In the genomic region with DNA sequence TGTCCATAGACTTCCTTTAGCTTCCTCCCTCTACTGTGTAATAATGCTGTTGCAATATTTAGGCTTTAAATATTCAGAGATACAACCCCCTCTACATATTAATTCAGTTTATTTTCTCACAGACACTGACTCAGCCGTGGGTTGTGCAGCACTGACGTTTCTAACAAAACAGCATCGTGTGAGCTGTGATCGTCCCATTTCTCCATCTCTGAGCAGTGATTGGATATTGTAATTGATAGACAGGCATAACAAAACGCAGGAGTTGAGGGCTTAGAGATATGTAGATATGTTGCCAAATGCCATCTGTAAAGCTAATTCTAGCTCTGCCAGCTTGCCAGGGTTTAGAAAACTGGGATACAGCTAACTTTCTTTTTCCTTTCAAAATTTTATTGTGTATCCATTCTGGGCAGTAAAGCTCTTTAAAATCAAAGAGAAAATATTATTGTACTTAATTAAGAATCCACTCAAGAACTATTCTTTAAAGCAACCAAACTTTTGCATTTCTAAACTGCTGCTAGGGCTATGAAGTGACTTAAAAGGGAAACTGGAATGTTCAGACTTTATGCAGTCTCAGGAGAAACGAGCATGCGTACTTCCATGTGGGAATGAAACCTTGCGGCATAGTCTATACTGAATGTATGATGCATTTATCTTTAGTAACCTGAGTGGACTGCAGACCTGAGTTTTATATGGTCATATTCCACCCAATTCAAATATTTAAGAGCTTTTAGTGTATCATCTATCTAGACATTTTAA, we compare ENCODE assay signal across 10 cellular contexts. TPM values are rescaled to one million over a fixed set of nuclear protein-coding genes. Genes with fewer than 3 reads are reported as not detected.
A peak's percentile ranks its signal among the peaks of the same experiment; 100 is the strongest.
DNase-seq lines count a peak whose midpoint lies in the region; ATAC-seq and TF ChIP-seq lines count a peak whose summit lies in the region.
"Had no signal": no experiment of that assay in that cellular context is flagged by ENCODE, and none has a peak within 500 bp of the region (broad histone marks: within the 10 kb centered on the region; RNA-seq: fewer than 3 reads in every experiment).

No MANE protein-coding gene starts in this region.

- H3K27me3 ChIP-seq in RWPE2 (ENCODE audit: insufficient read depth, poor library complexity, severe bottlenecking) = no peaks in the 10 kb centered on the region
- H3K27me3 ChIP-seq: BLaER1 treated with 17β-estradiol and CSF1 and Interleukin-3, amounts not matched to agents 10 nM and 100 nM had no signal

- H3K4me3 Mint-ChIP-seq in progenitor cell of endocrine pancreas (ENCODE audit: low read depth) = no peak overlapping the region

- no peaks in the 10 kb centered on the region for H3K9me3 ChIP-seq in RWPE2 (ENCODE audit: severe bottlenecking)

- TF ChIP-seq CTCF in RWPE2 (IDR thresholded peaks at IDR 0.05; ENCODE audit: poor library complexity, severe bottlenecking) = no peak
- no peak for TF ChIP-seq CTCF in progenitor cell of endocrine pancreas (IDR thresholded peaks at IDR 0.05; ENCODE audit: unreplicated experiment)

- H3K27me3 Mint-ChIP-seq in progenitor cell of endocrine pancreas = no peaks in the 10 kb centered on the region

- peaks cover 26% of the 10 kb centered on the region for H3K4me1 ChIP-seq in RWPE2 (ENCODE audit: insufficient read depth, poor library complexity, severe bottlenecking)

- peak; percentile 100 for ATAC-seq in RWPE2 (ENCODE audit: low read depth)
- ATAC-seq in GM21737 (IDR thresholded peaks at IDR 0.05; ENCODE audit: unreplicated experiment) = no peak

- DNase-seq in NCI-H2081 (lab: John Stamatoyannopoulos, UW) = peak; percentile 46 to 77
- DNase-seq in NCI-H2081 treated with DMSO at 0.1 percent for 48 hours (lab: John Stamatoyannopoulos, UW) = no peak
- peak; percentile 61 for DNase-seq in RWPE2 (ENCODE audit: low spot score)
- peak; percentile 93 for DNase-seq in fibroblast of gingiva (ENCODE audit: low read depth)
- peak in 40 of 56 donors; percentile 2 to 87 (median 38) for DNase-seq in nucleus accumbens (lab: John Stamatoyannopoulos, UW)
- no peak for DNase-seq in progenitor cell of endocrine pancreas (ENCODE audit: low spot score, unreplicated experiment)
- no peak for DNase-seq in activated naive CD4-positive, alpha-beta T cell treated with anti-CD3 and anti-CD28 coated beads, Interleukin-2, amount 50 U/mL, for 16 hours

- H3K36me3 Mint-ChIP-seq in progenitor cell of endocrine pancreas (ENCODE audit: insufficient read depth) = no peaks in the 10 kb centered on the region

- no peaks in the 10 kb centered on the region for H3K9me3 Mint-ChIP-seq in progenitor cell of endocrine pancreas (ENCODE audit: low read depth)

- peaks cover 4% of the 10 kb centered on the region; the same call in 1 of the 2 replicates for H3K36me3 ChIP-seq in RWPE2 (ENCODE audit: low read depth)

- peak overlapping the region; percentile 22 for H3K4me3 ChIP-seq in RWPE2 (ENCODE audit: severe bottlenecking)
- H3K4me3 ChIP-seq: BLaER1 treated with 17β-estradiol and CSF1 and Interleukin-3, amounts not matched to agents 10 nM and 100 nM had no signal

- H3K27ac Mint-ChIP-seq in progenitor cell of endocrine pancreas = no peak overlapping the region

- H3K4me1 Mint-ChIP-seq in progenitor cell of endocrine pancreas (ENCODE audit: low read depth) = no peaks in the 10 kb centered on the region

- H3K27ac ChIP-seq in RWPE2 (ENCODE audit: poor library complexity, severe bottlenecking) = peak overlapping the region; percentile 64
- H3K27ac ChIP-seq: BLaER1 treated with 17β-estradiol and CSF1 and Interleukin-3, amounts not matched to agents 10 nM and 100 nM had no signal

RNA-seq across cellular contexts. Expression of gene BTBD10, which starts 22.7 kb away (rescaled TPM):
- total RNA-seq in progenitor cell of endocrine pancreas = 28.7 and 31.1 TPM in 2 replicates

RNA-seq across cellular contexts. Expression of gene PTH, which starts 55.5 kb away (rescaled TPM):
- total RNA-seq in progenitor cell of endocrine pancreas = not detected in 2 replicates
- total RNA-seq: T-helper 1 cell treated with Interleukin-12 subunit alpha and Interleukin-12 subunit beta and Interleukin-4 antibody, amounts not matched to agents 30 ng/mL and 1 ng/mL, for 36 hours had no signal

Comparison
In these comparisons a context has a peak if more than half of its experiments do, and no peak if none do; other contexts are left out.
1. DNase-seq: peak in NCI-H2081 (2 of 2), RWPE2 (single experiment), fibroblast of gingiva (single experiment) and nucleus accumbens (40 of 56); none in NCI-H2081 treated with DMSO at 0.1 percent for 48 hours (single experiment), progenitor cell of endocrine pancreas (single experiment) and activated naive CD4-positive, alpha-beta T cell treated with anti-CD3 and anti-CD28 coated beads, Interleukin-2, amount 50 U/mL, for 16 hours (single experiment).